ENCODE assay signal across 17 cellular contexts in genomic region chr2:141186413-141187062, GRCh38.
A peak's percentile ranks its signal among the peaks of the same experiment; 100 is the strongest.
DNase-seq lines count a peak whose midpoint lies in the region; TF ChIP-seq lines count a peak whose summit lies in the region.
"Had no signal": no experiment of that assay in that cellular context is flagged by ENCODE, and none has a peak within 500 bp of the region (broad histone marks: within the 10 kb centered on the region; RNA-seq: fewer than 3 reads in every experiment).

No MANE protein-coding gene starts in this region.

- H3K27me3 ChIP-seq in SJCRH30 (no peaks in the 10 kb centered on the region), endodermal cell (ENCODE audit: control insufficient read depth, insufficient read depth, low read length, poor library complexity, severe bottlenecking) (no peaks in the 10 kb centered on the region), smooth muscle cell (ENCODE audit: low read depth) (no peaks in the 10 kb centered on the region), trophoblast cell (ENCODE audit: insufficient read depth, low read length) (no peaks in the 10 kb centered on the region)
- H3K27me3 ChIP-seq: Peyer's patch had no signal

- no peaks in the 10 kb centered on the region for H3K79me1 ChIP-seq in trophoblast cell (ENCODE audit: low read length)

- H3K36me3 ChIP-seq in SJCRH30 (no peaks in the 10 kb centered on the region), endodermal cell (ENCODE audit: control insufficient read depth, insufficient read depth, low read length) (no peaks in the 10 kb centered on the region), smooth muscle cell (ENCODE audit: low read depth) (no peaks in the 10 kb centered on the region), trophoblast cell (ENCODE audit: control insufficient read depth in 1 of 2, insufficient read depth in 2 of 2, low read length in 2 of 2) (no peaks in the 10 kb centered on the region)
- H3K36me3 ChIP-seq: Peyer's patch had no signal

- DNase-seq in SJCRH30 (peak in 1 of 2 experiments; percentile 10), endodermal cell (no peak), smooth muscle cell (lab: John Stamatoyannopoulos, UW; ENCODE audit: unreplicated experiment) (no peak), NCI-H1092 treated with DMSO at 0.1 percent for 48 hours (lab: John Stamatoyannopoulos, UW) (no peak), trophoblast cell (no peak)
- DNase-seq in activated naive CD4-positive, alpha-beta T cell treated with anti-CD3 and anti-CD28 coated beads, Interleukin-2, amount 50 U/mL, for 16 hours: no peak
- DNase-seq: CD4-positive, CD25-positive, alpha-beta regulatory T cell; DMS79; MV-4-11; NCI-H2081; NCI-H2227 treated with DMSO at 0.1 percent for 48 hours; NCI-H774; NK-92 treated with Interleukin-12 subunit alpha and Interleukin-12 subunit beta, amount 100 ng/mL, for 24 hours; Peyer's patch had no signal

- H3K4me3 Mint-ChIP-seq in endodermal cell (no peak overlapping the region), nephron (no peak overlapping the region)
- H3K4me3 Mint-ChIP-seq: CD4-positive, CD25-positive, alpha-beta regulatory T cell; IgD-negative memory B cell had no signal

- H3K14ac ChIP-seq in trophoblast cell (ENCODE audit: low read length): no peak overlapping the region

- H3K9ac ChIP-seq in endodermal cell (ENCODE audit: extremely low read depth, low read length, poor library complexity, severe bottlenecking) (no peak overlapping the region), smooth muscle cell (ENCODE audit: low read depth) (no peak overlapping the region), trophoblast cell (ENCODE audit: low read length) (no peak overlapping the region)

- no peak overlapping the region for H2BK12ac ChIP-seq in trophoblast cell (ENCODE audit: low read length)

- no peak overlapping the region for H4K91ac ChIP-seq in trophoblast cell (ENCODE audit: low read depth, low read length)

- H3K4ac ChIP-seq in trophoblast cell (ENCODE audit: low read depth, low read length): no peak overlapping the region

- H2AK5ac ChIP-seq in trophoblast cell (ENCODE audit: low read length): no peak overlapping the region

- H3K36me3 Mint-ChIP-seq in endodermal cell (ENCODE audit: low read depth) (no peaks in the 10 kb centered on the region), nephron (ENCODE audit: low read depth) (no peaks in the 10 kb centered on the region)
- H3K36me3 Mint-ChIP-seq: CD4-positive, CD25-positive, alpha-beta regulatory T cell; IgD-negative memory B cell had no signal

- no CpG with 5 or more reads among the region's 1 CpG for WGBS in endodermal cell (ENCODE audit: insufficient coverage in 1 of 2, insufficient read length in 1 of 2), 2 experiments
- 77% methylated on average over 1 of the region's 1 CpG for WGBS in smooth muscle cell (ENCODE audit: low lambda C conversion rate)
- WGBS in trophoblast cell (ENCODE audit: extremely low coverage, insufficient coverage, insufficient read length): no CpG with 5 or more reads among the region's 1 CpG

- H3K9me3 ChIP-seq in SJCRH30 (replicated peaks): no peaks in the 10 kb centered on the region
- H3K9me3 ChIP-seq in endodermal cell (ENCODE audit: control insufficient read depth, low read length): no peaks in the 10 kb centered on the region
- no peaks in the 10 kb centered on the region for H3K9me3 ChIP-seq in smooth muscle cell (replicated peaks; ENCODE audit: low read depth)
- H3K9me3 ChIP-seq in trophoblast cell (ENCODE audit: insufficient read depth, low read depth, low read length): no peaks in the 10 kb centered on the region
- H3K9me3 ChIP-seq: Peyer's patch had no signal

- H3K79me2 ChIP-seq in smooth muscle cell (ENCODE audit: low read depth): no peaks in the 10 kb centered on the region
- no peaks in the 10 kb centered on the region for H3K79me2 ChIP-seq in trophoblast cell (ENCODE audit: control insufficient read depth, insufficient read depth, low read length, poor library complexity)

- H2BK120ac ChIP-seq in trophoblast cell (ENCODE audit: insufficient read depth, low read length, poor library complexity): no peak overlapping the region

- H3K18ac ChIP-seq in trophoblast cell (ENCODE audit: low read length): no peak overlapping the region

- no peaks in the 10 kb centered on the region for H3F3A ChIP-seq in smooth muscle cell (ENCODE audit: low read depth)

- H3K27ac Mint-ChIP-seq in endodermal cell (no peak overlapping the region), nephron (peak overlapping the region in 2 of 3 experiments; percentile 14 to 63)
- H3K27ac Mint-ChIP-seq: CD4-positive, CD25-positive, alpha-beta regulatory T cell; IgD-negative memory B cell had no signal

- no peaks in the 10 kb centered on the region for H4K20me1 ChIP-seq in smooth muscle cell (ENCODE audit: low read depth)

- H3K4me3 ChIP-seq in SJCRH30 (no peak overlapping the region), endodermal cell (ENCODE audit: low read length) (no peak overlapping the region), smooth muscle cell (no peak overlapping the region), trophoblast cell (ENCODE audit: low read depth, low read length) (no peak overlapping the region)
- H3K4me3 ChIP-seq: GM12878, Peyer's patch had no signal

- H4K8ac ChIP-seq in trophoblast cell (ENCODE audit: low read depth, low read length): no peak overlapping the region

- H2AFZ ChIP-seq in smooth muscle cell (ENCODE audit: low read depth) (peak overlapping the region; percentile 64), trophoblast cell (ENCODE audit: insufficient read depth, low read length, poor library complexity) (no peak overlapping the region)

- TF ChIP-seq CTCF in endodermal cell (conservative IDR thresholded peaks at IDR 0.05) (no peak), nephron (IDR thresholded peaks at IDR 0.05; ENCODE audit: unreplicated experiment in 3 of 3) (no peak), smooth muscle cell (IDR thresholded peaks at IDR 0.05; ENCODE audit: borderline replicate concordance, insufficient read depth, poor library complexity, severe bottlenecking) (no peak)

- H3K23ac ChIP-seq in trophoblast cell (ENCODE audit: low read length): no peak overlapping the region

- H3K4me1 Mint-ChIP-seq in endodermal cell (peaks cover 5% of the 10 kb centered on the region), nephron (peaks cover 12% of the 10 kb centered on the region)
- H3K4me1 Mint-ChIP-seq: CD4-positive, CD25-positive, alpha-beta regulatory T cell; IgD-negative memory B cell had no signal

- H3K9me3 Mint-ChIP-seq in endodermal cell: no peaks in the 10 kb centered on the region
- H3K9me3 Mint-ChIP-seq in nephron: no peaks in the 10 kb centered on the region

- H4K12ac ChIP-seq in trophoblast cell (ENCODE audit: low read depth, low read length): no peak overlapping the region

- H3K27ac ChIP-seq in SJCRH30 (0 out of 2 replicates have a peak overlapping the region, but pooled peaks have one; percentile 2), endodermal cell (ENCODE audit: low read depth, low read length) (peak overlapping the region; percentile 58), smooth muscle cell (ENCODE audit: low read depth) (peak overlapping the region; percentile 20), trophoblast cell (ENCODE audit: low read depth, low read length) (no peak overlapping the region)
- H3K27ac ChIP-seq: Peyer's patch had no signal

- H3K27me3 Mint-ChIP-seq in endodermal cell (ENCODE audit: insufficient read depth) (no peaks in the 10 kb centered on the region), nephron (ENCODE audit: low read depth) (no peaks in the 10 kb centered on the region)
- H3K27me3 Mint-ChIP-seq: IgD-negative memory B cell had no signal

- no peak overlapping the region for H2BK5ac ChIP-seq in trophoblast cell (ENCODE audit: low read depth, low read length, poor library complexity)

- H3K4me2 ChIP-seq in smooth muscle cell (peak overlapping the region; percentile 3), trophoblast cell (ENCODE audit: low read length) (no peak overlapping the region)

- H3K4me1 ChIP-seq in SJCRH30 (0 out of 2 replicates have a peak, but pooled peaks cover 7% of the 10 kb centered on the region), endodermal cell (ENCODE audit: control insufficient read depth, insufficient read depth, low read length) (no peaks in the 10 kb centered on the region), smooth muscle cell (ENCODE audit: low read depth) (no peaks in the 10 kb centered on the region), trophoblast cell (ENCODE audit: control insufficient read depth in 1 of 2, insufficient read depth in 2 of 2, low read length in 2 of 2) (no peaks in the 10 kb centered on the region)
- H3K4me1 ChIP-seq: Peyer's patch had no signal
